In the genomic region with DNA sequence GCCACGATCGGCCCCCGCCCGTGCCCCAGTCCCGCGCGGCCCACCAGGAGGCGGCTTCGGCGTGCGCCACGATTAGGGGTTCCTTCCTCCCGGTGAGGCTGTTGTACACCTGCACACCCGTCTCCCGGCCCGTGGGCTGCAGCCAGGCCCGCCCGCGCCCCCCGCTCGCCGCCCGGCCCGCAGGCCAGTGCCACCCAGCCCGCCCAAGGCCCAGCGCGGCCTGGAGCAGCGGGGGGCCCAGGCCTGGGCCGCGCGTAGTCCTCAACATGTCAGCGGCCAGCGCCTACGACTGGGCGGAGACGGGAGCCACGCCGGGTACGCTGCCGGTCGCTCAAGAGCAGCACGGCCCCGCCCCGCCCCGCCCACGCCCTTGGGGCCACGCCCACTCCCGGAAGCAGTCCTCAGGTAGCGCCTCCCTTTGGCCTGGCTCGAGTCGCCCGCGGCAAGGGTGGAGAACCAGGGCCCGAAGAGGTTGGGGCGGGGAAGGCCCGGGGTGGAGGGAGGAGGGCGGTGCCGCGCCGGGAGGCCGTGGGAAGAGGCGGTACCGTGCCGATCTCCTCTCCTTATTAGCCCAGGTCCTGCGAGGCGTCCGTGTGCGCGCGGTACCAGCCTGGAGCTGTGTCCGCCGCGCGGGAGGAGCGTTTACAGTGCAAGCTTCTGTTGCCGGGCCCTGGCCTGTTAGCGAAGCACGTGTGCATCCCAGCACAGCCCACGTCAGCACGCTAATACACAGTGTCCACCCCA, we compare ENCODE assay signal across 8 cellular contexts. TPM values are rescaled to one million over a fixed set of nuclear protein-coding genes. Genes with fewer than 3 reads are reported as not detected.
DNase-seq lines count a peak whose midpoint lies in the region; TF ChIP-seq lines count a peak whose summit lies in the region.

TSS of gene CARS2 (minus strand) at position 291 of the 744 bp plus-strand sequence. CDS start at position 268, 23 bp downstream.

- peak within 1 kb of the TSS; percentile 95 for H3K4me3 Mint-ChIP-seq in neural progenitor cell

- H3K4me1 Mint-ChIP-seq in neural progenitor cell, result peaks cover 39% of the 10 kb centered on the region

- POLR2A ChIA-PET in HEK293T (lab: Yijun Ruan, JAX), result interaction anchor here (1.0 to 2.2 kb wide), 2 partner anchors 9 to 11 kb away, joined by 3 to 7 read pairs; no protein-coding TSS in a partner anchor

- peaks cover 7% of the 10 kb centered on the region for H3K36me3 Mint-ChIP-seq in neural progenitor cell

- H3K4me1 ChIP-seq in SJSA1 (replicated peaks), result peaks cover 23% of the 10 kb centered on the region
- H3K4me1 ChIP-seq in neural progenitor cell, result peaks cover 6% of the 10 kb centered on the region

- peaks cover 11% of the 10 kb centered on the region for H3K27me3 Mint-ChIP-seq in neural progenitor cell (ENCODE audit: insufficient read depth, low read depth)

- no peaks in the 10 kb centered on the region for H3K9me3 Mint-ChIP-seq in neural progenitor cell

- H3F3A ChIP-seq in neural progenitor cell (ENCODE audit: low read depth), result peaks cover 25% of the 10 kb centered on the region

- peak within 1 kb of the TSS; percentile 31 for H3K27ac ChIP-seq in SJSA1
- H3K27ac ChIP-seq in neural progenitor cell, result no peak within 1 kb of the TSS

- TF ChIP-seq CTCF in foreskin fibroblast (IDR thresholded peaks at IDR 0.05; ENCODE audit: low read depth, low read length) (no peak), neural progenitor cell (IDR thresholded peaks at IDR 0.05) (no peak)

- H3K9me3 ChIP-seq in SJSA1 (replicated peaks) (no peaks in the 10 kb centered on the region), neural progenitor cell (ENCODE audit: low read depth) (no peaks in the 10 kb centered on the region)

- DNase-seq in GM03348 (ENCODE audit: low spot score) (peak; percentile 95), HEK293T (ENCODE audit: extremely low spot score) (peak; percentile 80), MV-4-11 (lab: John Stamatoyannopoulos, UW) (peak; percentile 95), SJSA1 (ENCODE audit: low read depth in 1 of 2, low spot score in 2 of 2) (peak; percentile 100), foreskin fibroblast (peak; percentile 97 to 99), neural progenitor cell (ENCODE audit: low spot score) (peak; percentile 97), stromal cell of bone marrow (ENCODE audit: low read depth) (peak; percentile 92)
- peak; percentile 87 for DNase-seq in activated gamma-delta T cell treated with anti-CD3 and anti-CD28 coated beads, Interleukin-2, amount 50 U/mL, for 16 hours (ENCODE audit: low read depth)

- H3K27me3 ChIP-seq in SJSA1 (replicated peaks) (no peaks in the 10 kb centered on the region), neural progenitor cell (no peaks in the 10 kb centered on the region)

- H4K20me1 ChIP-seq in neural progenitor cell (ENCODE audit: low read depth), result no peaks in the 10 kb centered on the region

- H2AFZ ChIP-seq in neural progenitor cell (replicated peaks), result peak within 1 kb of the TSS; percentile 58

- peak within 1 kb of the TSS; percentile 89 for H3K4me2 ChIP-seq in neural progenitor cell

- peaks cover 40% of the 10 kb centered on the region for H3K79me2 ChIP-seq in neural progenitor cell (ENCODE audit: low read depth)

- peak within 1 kb of the TSS; percentile 76 for H3K4me3 ChIP-seq in SJSA1
- peak within 1 kb of the TSS; percentile 66 to 82 for H3K4me3 ChIP-seq in foreskin fibroblast (ENCODE audit: low read depth in 1 of 2, low read length in 2 of 2)
- peak within 1 kb of the TSS; percentile 95 for H3K4me3 ChIP-seq in neural progenitor cell

- CTCF ChIA-PET in HEK293T (lab: Yijun Ruan, JAX), result no interaction called here

- peak within 1 kb of the TSS; percentile 79 for H3K9ac ChIP-seq in neural progenitor cell

- H3K36me3 ChIP-seq in SJSA1, result peaks cover 43% of the 10 kb centered on the region
- peaks cover 5% of the 10 kb centered on the region for H3K36me3 ChIP-seq in neural progenitor cell

- H3K27ac Mint-ChIP-seq in neural progenitor cell, result peak within 1 kb of the TSS; percentile 97

TF ChIP-seq in HEK293T, 16 proteins besides CTCF, POLR2A, EP300 and RAD21:
- TF ChIP-seq SP1 (IDR thresholded peaks at IDR 0.05) (no peak), TARDBP (IDR thresholded peaks at IDR 0.05) (no peak), PKNOX1 (IDR thresholded peaks at IDR 0.05) (peak; percentile 63), ARNT (IDR thresholded peaks at IDR 0.05) (no peak), ELF4 (IDR thresholded peaks at IDR 0.05) (no peak), HDGF (IDR thresholded peaks at IDR 0.05; ENCODE audit: borderline replicate concordance) (0 out of 2 replicates have a peak, but pooled peaks have one; percentile 49)

RNA-seq across cellular contexts. Expression of gene CARS2, which starts in this region (rescaled TPM):
- 250 and 360 TPM in 2 replicates for total RNA-seq in SJSA1 (2014; rRNA removed; shearing (Covaris generic))
- total RNA-seq in neural progenitor cell (ENCODE audit: low replicate concordance), result 50.0 and 61.4 TPM in 2 replicates
